ENCODE assay signal across 13 cellular contexts in the genomic region with DNA sequence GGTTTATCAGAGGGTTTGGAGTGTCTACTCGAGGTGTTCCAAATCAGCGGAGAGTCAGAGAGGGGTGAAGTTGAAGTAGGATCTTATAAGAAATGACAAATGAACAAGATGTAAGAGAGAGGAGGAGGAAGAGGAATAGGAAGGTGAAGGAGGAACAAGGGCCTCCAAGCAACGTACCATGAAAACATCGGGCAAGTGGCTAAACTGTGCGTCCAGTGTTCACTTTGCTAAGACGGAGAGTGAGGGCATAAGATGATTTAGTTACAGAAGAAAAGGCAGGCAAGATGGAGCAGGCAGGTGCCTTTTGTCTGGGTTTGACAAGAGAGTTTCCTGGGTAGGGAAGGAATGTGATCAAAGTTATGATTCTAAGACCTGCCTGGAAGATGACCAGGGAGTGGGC.
DNase-seq lines count a peak whose midpoint lies in the region; TF ChIP-seq lines count a peak whose summit lies in the region.
"Had no signal": no experiment of that assay in that cellular context is flagged by ENCODE, and none has a peak within 500 bp of the region (broad histone marks: within the 10 kb centered on the region; RNA-seq: fewer than 3 reads in every experiment).

No MANE protein-coding gene starts in this region.

- no peak for TF ChIP-seq CTCF in MCF 10A (IDR thresholded peaks at IDR 0.05; ENCODE audit: unreplicated experiment)
- no peak for TF ChIP-seq CTCF in mammary epithelial cell (conservative IDR thresholded peaks at IDR 0.05 in 1 of 2, IDR thresholded peaks at IDR 0.05 in 1 of 2; ENCODE audit: extremely low read depth in 1 of 2, insufficient read depth in 1 of 2, low read depth in 1 of 2, low read length in 2 of 2)
- TF ChIP-seq CTCF in dorsolateral prefrontal cortex (IDR thresholded peaks at IDR 0.05 in 54 of 56, conservative IDR thresholded peaks at IDR 0.05 in 2 of 56; ENCODE audit: low read depth in 1 of 56, partially characterized antibody in 56 of 56), result no peak
- no peak for TF ChIP-seq CTCF in nephron progenitor cell (IDR thresholded peaks at IDR 0.05)

- no peak overlapping the region for H3K4me2 ChIP-seq in mammary epithelial cell (ENCODE audit: insufficient read depth, low read depth, low read length)

- no peaks in the 10 kb centered on the region for H3K79me2 ChIP-seq in mammary epithelial cell (ENCODE audit: insufficient read depth, low read length)

- peak overlapping the region; percentile 30 for H3K4me3 Mint-ChIP-seq in MCF 10A (ENCODE audit: unreplicated experiment)
- H3K4me3 Mint-ChIP-seq in nephron progenitor cell, result peak overlapping the region; percentile 1
- H3K4me3 Mint-ChIP-seq: effector memory CD8-positive, alpha-beta T cell had no signal

- peak overlapping the region; percentile 73 for H3K27ac Mint-ChIP-seq in MCF 10A (ENCODE audit: low read depth, unreplicated experiment)
- no peak overlapping the region for H3K27ac Mint-ChIP-seq in nephron progenitor cell
- H3K27ac Mint-ChIP-seq: activated naive CD4-positive, alpha-beta T cell treated with anti-CD3 and anti-CD28 coated beads, Interleukin-2, amount 50 U/mL, for 72 hours had no signal

- CTCF ChIA-PET in MCF 10A (lab: Yijun Ruan, JAX) (interaction anchor here (0.6 kb wide), 1 partner anchor 737 kb away, joined by 3 read pairs; no protein-coding TSS in a partner anchor), mammary epithelial cell (lab: Charles Lee; ENCODE audit: low non-redundant PET) (no interaction called here)

- in situ Hi-C loops in mammary epithelial cell (cut with MboI; ENCODE audit: low sequenced_read_pairs in 2 of 2), result loop anchor here in 1 of 2 donors (10.0 kb wide), 2 partner anchors 276 to 426 kb away; no protein-coding TSS in a partner anchor

- no peaks in the 10 kb centered on the region for H3K36me3 ChIP-seq in mammary epithelial cell (ENCODE audit: insufficient read depth, low read length)
- H3K36me3 ChIP-seq in urinary bladder (ENCODE audit: insufficient read depth), result no peaks in the 10 kb centered on the region
- H3K36me3 ChIP-seq: SJCRH30 had no signal

- dilution Hi-C loops in mammary epithelial cell (cut with HindIII; ENCODE audit: low sequenced_read_pairs), result no loop called here

- H3K27me3 ChIP-seq in mammary epithelial cell (ENCODE audit: insufficient read depth, low read length), result no peaks in the 10 kb centered on the region
- no peaks in the 10 kb centered on the region for H3K27me3 ChIP-seq in dorsolateral prefrontal cortex
- H3K27me3 ChIP-seq: SJCRH30 had no signal

- POLR2A ChIA-PET in MCF 10A (lab: Yijun Ruan, JAX), result interaction anchor here (0.7 to 1.5 kb wide), 4 partner anchors 14 to 134 kb away, joined by 3 to 7 read pairs (median 4); partner anchors contain the start of gene ZFP36L1

- no TSS peak for BruUV-seq in MCF 10A (replicated peaks; lab: Mats Ljungman, UMichigan)
- no TSS peak for BruUV-seq in mammary epithelial cell (replicated peaks; lab: Mats Ljungman, UMichigan)

- intact Hi-C loops in MCF 10A (cut with micrococcal nuclease) (loop anchor here (10.0 kb wide), 1 partner anchor 276 kb away; no protein-coding TSS in a partner anchor), mammary epithelial cell (cut with micrococcal nuclease) (loop anchor here (10.0 kb wide), 2 partner anchors 306 to 736 kb away; no protein-coding TSS in a partner anchor), dorsolateral prefrontal cortex (cut with DNase I) (no loop called here)

- H3K36me3 Mint-ChIP-seq in MCF 10A (ENCODE audit: insufficient read depth, unreplicated experiment) (no peaks in the 10 kb centered on the region), nephron progenitor cell (ENCODE audit: low read depth) (peaks cover 12% of the 10 kb centered on the region)
- H3K36me3 Mint-ChIP-seq: activated naive CD4-positive, alpha-beta T cell treated with anti-CD3 and anti-CD28 coated beads, Interleukin-2, amount 50 U/mL, for 72 hours had no signal

- H3K4me3 ChIP-seq in mammary epithelial cell (replicated peaks in 1 of 3; ENCODE audit: insufficient read depth in 1 of 3, low read depth in 2 of 3, low read length in 3 of 3), result no peak overlapping the region
- H3K4me3 ChIP-seq in dorsolateral prefrontal cortex, result no peak overlapping the region
- no peak overlapping the region for H3K4me3 ChIP-seq in urinary bladder (ENCODE audit: low read depth, low read length)
- H3K4me3 ChIP-seq: SJCRH30 had no signal

- H3K27ac ChIP-seq in mammary epithelial cell (ENCODE audit: insufficient read depth, low read depth, low read length) (no peak overlapping the region), dorsolateral prefrontal cortex (peak overlapping the region in 33 of 59 donors; percentile 2 to 87 (median 47)), urinary bladder (ENCODE audit: low read depth) (peak overlapping the region; percentile 63)

- H3K4me1 Mint-ChIP-seq in MCF 10A (ENCODE audit: insufficient read depth, unreplicated experiment) (peaks cover 65% of the 10 kb centered on the region), nephron progenitor cell (peaks cover 73% of the 10 kb centered on the region)

- H3K9me3 ChIP-seq in mammary epithelial cell (replicated peaks; ENCODE audit: insufficient read depth, low read length), result peaks cover 11% of the 10 kb centered on the region

- WGBS in mammary epithelial cell (ENCODE audit: low coverage, missing lambda C conversion rate), result 81% methylated on average over 6 of the region's 6 CpGs
- WGBS in urinary bladder, result 88% methylated on average over 6 of the region's 6 CpGs

- no peaks in the 10 kb centered on the region for H4K20me1 ChIP-seq in mammary epithelial cell (ENCODE audit: insufficient read depth, low read length)

- H3K27me3 Mint-ChIP-seq in MCF 10A (ENCODE audit: insufficient read depth, unreplicated experiment) (no peaks in the 10 kb centered on the region), nephron progenitor cell (ENCODE audit: low read depth, poor library complexity) (peaks cover 13% of the 10 kb centered on the region)
- H3K27me3 Mint-ChIP-seq: effector memory CD8-positive, alpha-beta T cell had no signal

- DNase-seq in MCF 10A (ENCODE audit: unreplicated experiment) (no peak), mammary epithelial cell (no peak), dorsolateral prefrontal cortex (no peak), nephron progenitor cell (no peak), Ammon's horn (ENCODE audit: low spot score) (no peak), NCI-H1417 (lab: John Stamatoyannopoulos, UW) (no peak)
- no peak for DNase-seq in central memory CD4-positive, alpha-beta T cell
- DNase-seq: activated CD4-positive, alpha-beta T cell treated with anti-CD3 and anti-CD28 coated beads for 4 hours; effector memory CD8-positive, alpha-beta T cell; NCI-H2227 treated with DMSO at 0.1 percent for 48 hours; SJCRH30 had no signal

- no peaks in the 10 kb centered on the region for H3K9me3 Mint-ChIP-seq in MCF 10A (ENCODE audit: unreplicated experiment)
- peaks cover 17% of the 10 kb centered on the region for H3K9me3 Mint-ChIP-seq in nephron progenitor cell
- H3K9me3 Mint-ChIP-seq: effector memory CD8-positive, alpha-beta T cell had no signal

- peaks cover 67% of the 10 kb centered on the region for H3K4me1 ChIP-seq in mammary epithelial cell (ENCODE audit: insufficient read depth, low read length)
- peaks cover 2% of the 10 kb centered on the region for H3K4me1 ChIP-seq in urinary bladder (ENCODE audit: insufficient read depth)

- no peak overlapping the region for H2AFZ ChIP-seq in mammary epithelial cell (ENCODE audit: low read depth, low read length)

- no peak overlapping the region for H3K9ac ChIP-seq in mammary epithelial cell (ENCODE audit: insufficient read depth, low read length)

Comparison
In these comparisons a context has a peak if more than half of its experiments do, and no peak if none do; other contexts are left out.
1. intact Hi-C loops: an anchor here in MCF 10A (10.0 kb wide) and mammary epithelial cell (10.0 kb wide); none called in dorsolateral prefrontal cortex.